ENCODE assay signal across 25 cellular contexts in genomic region chr17:50668838-50669581, GRCh38. TPM values are rescaled to one million over a fixed set of nuclear protein-coding genes. Genes with fewer than 3 reads are reported as not detected.
DNase-seq lines count a peak whose midpoint lies in the region; ATAC-seq, FAIRE-seq and TF ChIP-seq lines count a peak whose summit lies in the region.
"Had no signal": no experiment of that assay in that cellular context is flagged by ENCODE, and none has a peak within 500 bp of the region (broad histone marks: within the 10 kb centered on the region; RNA-seq: fewer than 3 reads in every experiment).

No MANE protein-coding gene starts in this region.

- no peaks in the 10 kb centered on the region for H4K20me1 ChIP-seq in HepG2 (ENCODE audit: insufficient read depth, low read length)
- H4K20me1 ChIP-seq: BLaER1 had no signal

- intact Hi-C loops in HepG2 (cut with micrococcal nuclease; ENCODE audit: unreplicated experiment) (no loop called here), right lobe of liver (cut with DNase I) (no loop called here)

- H3K18ac ChIP-seq in mesendoderm (ENCODE audit: low read length): no peak overlapping the region

- H2BK5ac ChIP-seq in mesendoderm (ENCODE audit: low read length): no peak overlapping the region

- FAIRE-seq in HepG2 (lab: Jason Lieb, UNC): no peak

- ATAC-seq in HepG2: peak; percentile 5; the same call in 2 of the 3 replicates
- no peak for ATAC-seq in right lobe of liver
- no peak for ATAC-seq in HG03139 (IDR thresholded peaks at IDR 0.05; ENCODE audit: unreplicated experiment)
- no peak for ATAC-seq in GM18909 (IDR thresholded peaks at IDR 0.05; ENCODE audit: poor library complexity, unreplicated experiment)
- ATAC-seq: foreskin keratinocyte had no signal

- H3K9me3 ChIP-seq in HepG2 (ENCODE audit: low read length): no peaks in the 10 kb centered on the region
- H3K9me3 ChIP-seq in right lobe of liver: no peaks in the 10 kb centered on the region
- no peaks in the 10 kb centered on the region for H3K9me3 ChIP-seq in SJSA1 (replicated peaks)
- H3K9me3 ChIP-seq: BLaER1, tibial nerve had no signal

- no peak overlapping the region for H2BK15ac ChIP-seq in mesendoderm (replicated peaks; ENCODE audit: low read depth)

- H3K79me1 ChIP-seq in mesendoderm (ENCODE audit: low read length): no peaks in the 10 kb centered on the region

- H3K4ac ChIP-seq in mesendoderm (ENCODE audit: low read depth, low read length): no peak overlapping the region

- DNase-seq in HepG2 (ENCODE audit: low spot score) (no peak), right lobe of liver (no peak), SJSA1 (ENCODE audit: low read depth in 1 of 2, low spot score in 2 of 2) (no peak), mesendoderm (no peak), medulla oblongata (ENCODE audit: extremely low spot score) (no peak), GOT3 (lab: John Stamatoyannopoulos, UW) (no peak)
- DNase-seq: activated B cell treated with CpG ODN at 0.5 μM for 24 hours; anterior cingulate cortex; caudate nucleus; DMS79; GDM1; left colon; naive B cell; NCI-H1092 treated with DMSO at 0.1 percent for 48 hours; NCI-H187 treated with DMSO at 0.1 percent for 48 hours; NCI-H526; NK-92 treated with Interleukin-12 subunit alpha and Interleukin-12 subunit beta, amount 100 ng/mL, for 24 hours; occipital lobe; T-cell had no signal

- peaks cover 62% of the 10 kb centered on the region for H3K4me1 ChIP-seq in HepG2 (ENCODE audit: insufficient read depth, low read length)
- peaks cover 0 to 39% (median 18%) of the 10 kb centered on the region in 4 donors for H3K4me1 ChIP-seq in right lobe of liver
- peaks cover 17% of the 10 kb centered on the region for H3K4me1 ChIP-seq in SJSA1 (replicated peaks)
- H3K4me1 ChIP-seq in mesendoderm (ENCODE audit: control insufficient read depth, low read depth, low read length): peaks cover 3% of the 10 kb centered on the region
- H3K4me1 ChIP-seq: BLaER1 had no signal

- TF ChIP-seq POLR2A in HepG2 (IDR thresholded peaks at IDR 0.05; ENCODE audit: insufficient read depth in 1 of 2, low read depth in 2 of 2, low read length in 2 of 2) (no peak), right lobe of liver (IDR thresholded peaks at IDR 0.05) (no peak)

- H3K4me2 ChIP-seq in HepG2 (ENCODE audit: low read depth, low read length): no peak overlapping the region
- H3K4me2 ChIP-seq in mesendoderm (ENCODE audit: low read length): no peak overlapping the region
- H3K4me2 ChIP-seq: BLaER1 had no signal

- no peak overlapping the region for H3K4me3 ChIP-seq in HepG2 (replicated peaks in 1 of 3; ENCODE audit: insufficient read depth in 1 of 3, low read depth in 2 of 3, low read length in 3 of 3)
- H3K4me3 ChIP-seq in right lobe of liver: no peak overlapping the region
- H3K4me3 ChIP-seq in SJSA1: no peak overlapping the region
- H3K4me3 ChIP-seq in mesendoderm (ENCODE audit: low read length): no peak overlapping the region
- H3K4me3 ChIP-seq: BLaER1, tibial nerve had no signal

- H3K27me3 ChIP-seq in HepG2 (ENCODE audit: control insufficient read depth in 1 of 2, insufficient read depth in 2 of 2, low read length in 2 of 2) (no peaks in the 10 kb centered on the region), right lobe of liver (no peaks in the 10 kb centered on the region), SJSA1 (replicated peaks) (no peaks in the 10 kb centered on the region), mesendoderm (ENCODE audit: insufficient read depth, low read length, poor library complexity) (no peaks in the 10 kb centered on the region)
- H3K27me3 ChIP-seq: BLaER1, foreskin keratinocyte, tibial nerve had no signal

- no peak for TF ChIP-seq RAD21 in HepG2 (CRISPR knock-in tag; IDR thresholded peaks at IDR 0.05)

- no peak for TF ChIP-seq EP300 in HepG2 (IDR thresholded peaks at IDR 0.05; ENCODE audit: low read depth in 2 of 2, low read length in 2 of 2)
- TF ChIP-seq EP300 in HepG2 (CRISPR knock-in tag; IDR thresholded peaks at IDR 0.05; ENCODE audit: borderline replicate concordance): no peak

- 85% methylated on average over 8 of the region's 9 CpGs for WGBS in HepG2 (ENCODE audit: low lambda C conversion rate)
- 67% methylated on average over 1 of the region's 9 CpGs for WGBS in right lobe of liver (ENCODE audit: insufficient coverage, low coverage, low lambda C conversion rate, missing lambda C conversion rate)
- no CpG with 5 or more reads among the region's 9 CpGs for WGBS in mesendoderm (ENCODE audit: extremely low coverage, insufficient coverage, low lambda C conversion rate)

- no peak overlapping the region for H4K5ac ChIP-seq in mesendoderm (ENCODE audit: low read length)

- TF ChIP-seq CTCF in HepG2 (CRISPR knock-in tag; IDR thresholded peaks at IDR 0.05): no peak
- TF ChIP-seq CTCF in right lobe of liver (IDR thresholded peaks at IDR 0.05): no peak

- no peak overlapping the region for H2AK5ac ChIP-seq in mesendoderm (ENCODE audit: low read length)

- in situ Hi-C loops in HepG2 (cut with HindIII; ENCODE audit: extremely low pct_ligation_motif_present, low pct_unique_long_range_greater_than_20kb): no loop called here

- no peak overlapping the region for H3K27ac ChIP-seq in HepG2 (ENCODE audit: extremely low read length, insufficient read depth, low read length)
- H3K27ac ChIP-seq in right lobe of liver: no peak overlapping the region
- peak overlapping the region; percentile 80 for H3K27ac ChIP-seq in SJSA1
- H3K27ac ChIP-seq in mesendoderm (ENCODE audit: low read depth, low read length): no peak overlapping the region
- H3K27ac ChIP-seq: BLaER1, foreskin keratinocyte, tibial nerve had no signal

- no TSS peak for BruUV-seq in HepG2 (replicated peaks; lab: Mats Ljungman, UMichigan)

- H3K36me3 ChIP-seq in HepG2 (replicated peaks in 1 of 2; ENCODE audit: control insufficient read depth in 1 of 2, insufficient read depth in 2 of 2, low read length in 2 of 2): no peaks in the 10 kb centered on the region
- peaks cover 0 to 12% (median 0%) of the 10 kb centered on the region in 4 donors for H3K36me3 ChIP-seq in right lobe of liver
- H3K36me3 ChIP-seq in SJSA1: no peaks in the 10 kb centered on the region
- no peaks in the 10 kb centered on the region for H3K36me3 ChIP-seq in mesendoderm (ENCODE audit: control insufficient read depth, insufficient read depth, low read length)
- H3K36me3 ChIP-seq: BLaER1, tibial nerve had no signal

- CTCF ChIA-PET in HepG2 (lab: Yijun Ruan, JAX; ENCODE audit: low intra/inter-chr PET ratio, low total read pairs): no interaction called here

- no peak overlapping the region for H4K8ac ChIP-seq in mesendoderm (ENCODE audit: low read depth, low read length)

- no peaks in the 10 kb centered on the region for H3K79me2 ChIP-seq in HepG2 (ENCODE audit: insufficient read depth, low read length)
- H3K79me2 ChIP-seq in mesendoderm (ENCODE audit: control insufficient read depth, insufficient read depth, low read length): no peaks in the 10 kb centered on the region

- POLR2A ChIA-PET in HepG2 (lab: Yijun Ruan, JAX): interaction anchor here (0.8 to 7.6 kb wide), 11 partner anchors 8 to 50 kb away, joined by 3 to 85 read pairs (median 5); partner anchors contain the start of gene LUC7L3

- H2AFZ ChIP-seq in HepG2 (ENCODE audit: low read length): no peak overlapping the region

- H2BK120ac ChIP-seq in mesendoderm (ENCODE audit: low read depth, low read length): no peak overlapping the region

- no peak overlapping the region for H3K23ac ChIP-seq in mesendoderm (ENCODE audit: low read length)

- peak overlapping the region; percentile 1 for H3K56ac ChIP-seq in mesendoderm (ENCODE audit: low read length)

- H3K9ac ChIP-seq in HepG2 (ENCODE audit: insufficient read depth, low read depth, low read length): no peak overlapping the region
- no peak overlapping the region for H3K9ac ChIP-seq in mesendoderm (ENCODE audit: low read length)
- H3K9ac ChIP-seq: BLaER1 had no signal

RNA-seq across cellular contexts. Expression of gene ABCC3, which starts 34.3 kb away (rescaled TPM):
- total RNA-seq in HepG2 (2016; rRNA removed; fragmentation: Illumina TruSeq; extraction: Trizol) (18.0 and 25.2 TPM in 2 replicates), right lobe of liver (100 to 1,000 TPM; 146 to 286 (median 178) TPM)
- total RNA-seq in HepG2 (2016; cell fraction: cytosol; rRNA removed; fragmentation: Illumina TruSeq; extraction: Trizol; ENCODE audit: low read depth): 13.3 and 13.8 TPM in 2 replicates
- total RNA-seq in HepG2 (2016; cell fraction: insoluble cytoplasmic fraction; rRNA removed; fragmentation: Illumina TruSeq; extraction: Trizol): 14.4 and 28.1 TPM in 2 replicates
- 23.1 and 25.2 TPM in 2 replicates for total RNA-seq in HepG2 (2016; cell fraction: membrane; rRNA removed; fragmentation: Illumina TruSeq; extraction: Trizol)
- 38.6 and 38.7 TPM in 2 replicates for total RNA-seq in HepG2 (2016; cell fraction: nucleus; rRNA removed; fragmentation: Illumina TruSeq; extraction: Trizol)
- 50.5 and 50.7 TPM in 2 replicates for polyA plus RNA-seq in HepG2 (2011; rRNA removed)
- polyA plus RNA-seq in HepG2 (2011; cell fraction: cytosol; rRNA removed): 19.0 and 24.0 TPM in 2 replicates
- 331 and 391 TPM in 2 replicates for polyA plus RNA-seq in HepG2 (2011; cell fraction: nucleus; rRNA removed)
- polyA plus RNA-seq in HepG2 (2012): 15.7 and 38.4 TPM in 2 replicates
- polyA plus RNA-seq in HepG2 (2016; cell fraction: cytosol; fragmentation: Illumina TruSeq; extraction: Trizol; ENCODE audit: low read depth): 15.1 and 15.9 TPM in 2 replicates
- 17.3 and 21.5 TPM in 2 replicates for polyA plus RNA-seq in HepG2 (2016; cell fraction: insoluble cytoplasmic fraction; fragmentation: Illumina TruSeq; extraction: Trizol; ENCODE audit: low read depth)
- 23.7 and 24.5 TPM in 2 replicates for polyA plus RNA-seq in HepG2 (2016; cell fraction: membrane; fragmentation: Illumina TruSeq; extraction: Trizol; ENCODE audit: low read depth)
- 84.3 and 87.4 TPM in 2 replicates for polyA plus RNA-seq in HepG2 (2016; cell fraction: nucleus; fragmentation: Illumina TruSeq; extraction: Trizol; ENCODE audit: insufficient read depth, low read depth)
- 73.4 and 78.1 TPM in 2 replicates for polyA minus RNA-seq in HepG2 (2011; rRNA and poly(A)+ RNA removed; ENCODE audit: low replicate concordance)
- 10.9 and 17.8 TPM in 2 replicates for polyA minus RNA-seq in HepG2 (2011; cell fraction: cytosol; rRNA and poly(A)+ RNA removed)
- 61.9 and 63.1 TPM in 2 replicates for polyA minus RNA-seq in HepG2 (2011; cell fraction: nucleus; rRNA and poly(A)+ RNA removed)
- total RNA-seq in SJSA1 (2014; rRNA removed; shearing (Covaris generic)): 7.6 and 9.6 TPM in 2 replicates
- 0.13 TPM for polyA plus RNA-seq in mesendoderm (2013, experiment 1 of 2)
- 0.15 TPM for polyA plus RNA-seq in mesendoderm (2013, experiment 2 of 2)
- total RNA-seq: activated T-helper 1 cell treated with anti-CD3 and anti-CD28 coated beads, Interleukin-12 subunit alpha, Interleukin-12 subunit beta, Interleukin-2, Interleukin-4 antibody, amounts not matched to agents 30 ng/mL and 10 ng/mL and 1 ng/mL, durations not matched to agents 14 hours and 24 hours and 36 hours had no signal

RNA-seq across cellular contexts. Expression of gene ANKRD40, which starts 38.7 kb away (rescaled TPM):
- total RNA-seq in HepG2 (2016; rRNA removed; fragmentation: Illumina TruSeq; extraction: Trizol) (46.4 and 52.4 TPM in 2 replicates), right lobe of liver (10 to 100 TPM; 13.9 to 17.4 (median 15.1) TPM)
- total RNA-seq in HepG2 (2016; cell fraction: cytosol; rRNA removed; fragmentation: Illumina TruSeq; extraction: Trizol; ENCODE audit: low read depth): 14.8 and 17.0 TPM in 2 replicates
- 43.9 and 45.1 TPM in 2 replicates for total RNA-seq in HepG2 (2016; cell fraction: insoluble cytoplasmic fraction; rRNA removed; fragmentation: Illumina TruSeq; extraction: Trizol)
- 53.6 and 57.7 TPM in 2 replicates for total RNA-seq in HepG2 (2016; cell fraction: membrane; rRNA removed; fragmentation: Illumina TruSeq; extraction: Trizol)
- 27.7 and 32.1 TPM in 2 replicates for total RNA-seq in HepG2 (2016; cell fraction: nucleus; rRNA removed; fragmentation: Illumina TruSeq; extraction: Trizol)
- 30.2 and 35.0 TPM in 2 replicates for polyA plus RNA-seq in HepG2 (2011; rRNA removed)
- 20.9 and 27.5 TPM in 2 replicates for polyA plus RNA-seq in HepG2 (2011; cell fraction: cytosol; rRNA removed)
- polyA plus RNA-seq in HepG2 (2011; cell fraction: nucleus; rRNA removed): 14.0 and 17.7 TPM in 2 replicates
- 25.7 and 26.1 TPM in 2 replicates for polyA plus RNA-seq in HepG2 (2012)
- polyA plus RNA-seq in HepG2 (2016; cell fraction: cytosol; fragmentation: Illumina TruSeq; extraction: Trizol; ENCODE audit: low read depth): 12.7 TPM in 2 replicates
- 37.2 and 46.0 TPM in 2 replicates for polyA plus RNA-seq in HepG2 (2016; cell fraction: insoluble cytoplasmic fraction; fragmentation: Illumina TruSeq; extraction: Trizol; ENCODE audit: low read depth)
- polyA plus RNA-seq in HepG2 (2016; cell fraction: membrane; fragmentation: Illumina TruSeq; extraction: Trizol; ENCODE audit: low read depth): 34.9 and 37.7 TPM in 2 replicates
- polyA plus RNA-seq in HepG2 (2016; cell fraction: nucleus; fragmentation: Illumina TruSeq; extraction: Trizol; ENCODE audit: insufficient read depth, low read depth): 52.0 and 58.7 TPM in 2 replicates
- polyA minus RNA-seq in HepG2 (2011; rRNA and poly(A)+ RNA removed; ENCODE audit: low replicate concordance): 22.7 and 24.6 TPM in 2 replicates
- polyA minus RNA-seq in HepG2 (2011; cell fraction: cytosol; rRNA and poly(A)+ RNA removed): 31.7 and 31.9 TPM in 2 replicates
- polyA minus RNA-seq in HepG2 (2011; cell fraction: nucleus; rRNA and poly(A)+ RNA removed): 21.2 and 23.9 TPM in 2 replicates
- total RNA-seq in SJSA1 (2014; rRNA removed; shearing (Covaris generic)): 69.1 and 83.1 TPM in 2 replicates
- polyA plus RNA-seq in mesendoderm (2013, experiment 1 of 2): 41.9 TPM
- 41.9 TPM for polyA plus RNA-seq in mesendoderm (2013, experiment 2 of 2)

RNA-seq across cellular contexts. Expression of gene LUC7L3, which starts 50.4 kb away (rescaled TPM):
- total RNA-seq in HepG2 (2016; rRNA removed; fragmentation: Illumina TruSeq; extraction: Trizol) (60.2 and 108 TPM in 2 replicates), right lobe of liver (10 to 100 TPM; 15.4 to 50.5 (median 31.0) TPM)
- total RNA-seq in HepG2 (2016; cell fraction: cytosol; rRNA removed; fragmentation: Illumina TruSeq; extraction: Trizol; ENCODE audit: low read depth): 18.8 and 26.1 TPM in 2 replicates
- 62.5 and 109 TPM in 2 replicates for total RNA-seq in HepG2 (2016; cell fraction: insoluble cytoplasmic fraction; rRNA removed; fragmentation: Illumina TruSeq; extraction: Trizol)
- total RNA-seq in HepG2 (2016; cell fraction: membrane; rRNA removed; fragmentation: Illumina TruSeq; extraction: Trizol): 14.5 and 18.9 TPM in 2 replicates
- total RNA-seq in HepG2 (2016; cell fraction: nucleus; rRNA removed; fragmentation: Illumina TruSeq; extraction: Trizol): 195 TPM in 2 replicates
- polyA plus RNA-seq in HepG2 (2011; rRNA removed): 95.9 and 120 TPM in 2 replicates
- polyA plus RNA-seq in HepG2 (2011; cell fraction: cytosol; rRNA removed): 30.0 and 34.7 TPM in 2 replicates
- 415 and 478 TPM in 2 replicates for polyA plus RNA-seq in HepG2 (2011; cell fraction: nucleus; rRNA removed)
- polyA plus RNA-seq in HepG2 (2012): 194 and 235 TPM in 2 replicates
- 7.1 and 8.6 TPM in 2 replicates for polyA plus RNA-seq in HepG2 (2016; cell fraction: cytosol; fragmentation: Illumina TruSeq; extraction: Trizol; ENCODE audit: low read depth)
- polyA plus RNA-seq in HepG2 (2016; cell fraction: insoluble cytoplasmic fraction; fragmentation: Illumina TruSeq; extraction: Trizol; ENCODE audit: low read depth): 136 and 147 TPM in 2 replicates
- 13.0 and 18.1 TPM in 2 replicates for polyA plus RNA-seq in HepG2 (2016; cell fraction: membrane; fragmentation: Illumina TruSeq; extraction: Trizol; ENCODE audit: low read depth)
- polyA plus RNA-seq in HepG2 (2016; cell fraction: nucleus; fragmentation: Illumina TruSeq; extraction: Trizol; ENCODE audit: insufficient read depth, low read depth): 530 TPM in 2 replicates
- 33.0 and 52.4 TPM in 2 replicates for polyA minus RNA-seq in HepG2 (2011; rRNA and poly(A)+ RNA removed; ENCODE audit: low replicate concordance)
- 14.1 and 14.4 TPM in 2 replicates for polyA minus RNA-seq in HepG2 (2011; cell fraction: cytosol; rRNA and poly(A)+ RNA removed)
- 321 and 363 TPM in 2 replicates for polyA minus RNA-seq in HepG2 (2011; cell fraction: nucleus; rRNA and poly(A)+ RNA removed)
- 46.4 and 49.6 TPM in 2 replicates for total RNA-seq in SJSA1 (2014; rRNA removed; shearing (Covaris generic))
- 185 TPM for polyA plus RNA-seq in mesendoderm (2013, experiment 1 of 2)
- polyA plus RNA-seq in mesendoderm (2013, experiment 2 of 2): 187 TPM
